Comparison of ENCODE assay signal across 28 cellular contexts in genomic region chr4:129087516-129087915, GRCh38.
"Had no signal": no experiment of that assay in that cellular context is flagged by ENCODE, and none has a peak within 500 bp of the region (broad histone marks: within the 10 kb centered on the region; RNA-seq: fewer than 3 reads in every experiment).

No MANE protein-coding gene starts in this region.

- ATAC-seq: natural killer cell; psoas muscle; right cardiac atrium; sciatic nerve; stimulated activated memory B cell treated with anti-CD40 and anti-IgM and Interleukin-4, amounts not matched to agents 10 μg/mL and 1 μg/mL and 100 μg/mL, for 72 hours; stimulated activated naive CD8-positive, alpha-beta T cell treated with anti-CD3 and anti-CD28 coated beads, Interleukin-15, amount 100 ng/mL, for 72 hours; stimulated activated naive CD8-positive, alpha-beta T cell treated with anti-CD3 and anti-CD28 coated beads, Interleukin-15, Interleukin-2, amounts not matched to agents 100 U/mL and 50 U/mL, for 24 hours had no signal

- H3K27ac ChIP-seq: neural progenitor cell, ovary, parathyroid adenoma, psoas muscle, skin epidermis, spleen, suprapubic skin, testis, tibial artery, transverse colon, upper lobe of left lung, vagina had no signal

- H3K27me3 ChIP-seq: neural progenitor cell, ovary, spleen, suprapubic skin, testis, tibial artery, transverse colon, upper lobe of left lung, vagina had no signal

- FAIRE-seq: urothelium cell line had no signal

- H3K36me3 ChIP-seq: neural progenitor cell, ovary, suprapubic skin, transverse colon, upper lobe of left lung, vagina had no signal

- H3K9me3 ChIP-seq: ovary, suprapubic skin, testis, transverse colon, upper lobe of left lung had no signal

- H3K4me2 ChIP-seq: neural progenitor cell, smooth muscle cell had no signal

- DNase-seq: natural killer cell; occipital lobe; ovary; psoas muscle; right cardiac atrium; spleen; stimulated activated CD4-positive, alpha-beta T cell treated with anti-CD3 and anti-CD28 coated beads, Interleukin-12 subunit alpha, Interleukin-12 subunit beta, amount 100 ng/mL, for 4 hours; stimulated activated CD4-positive, alpha-beta T cell treated with anti-CD3 and anti-CD28 coated beads, Interleukin-1b, Interleukin-23, amount 100 ng/mL, for 48 hours; stimulated activated CD4-positive, alpha-beta T cell treated with anti-CD3 and anti-CD28 coated beads, Interleukin-4, amount 100 ng/mL, for 1 hour; stimulated activated CD4-positive, alpha-beta T cell treated with anti-CD3 and anti-CD28 coated beads, Interleukin-4, amount 100 ng/mL, for 4 hours; stimulated activated CD8-positive, alpha-beta memory T cell treated with anti-CD3 and anti-CD28 coated beads, Interleukin-4, amount 100 ng/mL, for 48 hours; stimulated activated naive CD4-positive, alpha-beta T cell; stimulated activated naive CD8-positive, alpha-beta T cell treated with anti-CD3 and anti-CD28 coated beads, Interleukin-15, amount 100 ng/mL, for 72 hours; stimulated activated naive CD8-positive, alpha-beta T cell treated with anti-CD3 and anti-CD28 coated beads, Interleukin-15, Interleukin-2, amounts not matched to agents 100 U/mL and 50 U/mL, for 24 hours; substantia nigra; testis; tibial artery; transverse colon; upper lobe of left lung had no signal

- H3K4me3 ChIP-seq: neural progenitor cell, ovary, psoas muscle, skin epidermis, smooth muscle cell, spleen, suprapubic skin, testis, tibial artery, transverse colon, upper lobe of left lung, vagina had no signal

- H3K9ac ChIP-seq: neural progenitor cell, parathyroid adenoma had no signal

- H3K4me1 ChIP-seq: parathyroid adenoma had no signal

- H2AFZ ChIP-seq: neural progenitor cell, parathyroid adenoma had no signal
